ENCODE assay signal across 8 cellular contexts in genomic region chr14:65413739-65414045, GRCh38. TPM values are rescaled to one million over a fixed set of nuclear protein-coding genes. Genes with fewer than 3 reads are reported as not detected.
DNase-seq lines count a peak whose midpoint lies in the region; ATAC-seq, FAIRE-seq and TF ChIP-seq lines count a peak whose summit lies in the region.

No MANE protein-coding gene starts in this region.

- H3K9me3 ChIP-seq in CD8-positive, alpha-beta T cell (ENCODE audit: low read length): no peaks in the 10 kb centered on the region
- H3K9me3 ChIP-seq in effector memory CD4-positive, alpha-beta T cell (ENCODE audit: control insufficient read depth, low read length): no peaks in the 10 kb centered on the region
- H3K9me3 ChIP-seq in neural progenitor cell (ENCODE audit: low read depth): no peaks in the 10 kb centered on the region

- peak overlapping the region; percentile 97 for H3K4me2 ChIP-seq in neural progenitor cell

- no peak for FAIRE-seq in D721Med (lab: Jason Lieb, UNC)

- H3K4me3 Mint-ChIP-seq in CD8-positive, alpha-beta T cell: peak overlapping the region; percentile 99
- peak overlapping the region; percentile 92 for H3K4me3 Mint-ChIP-seq in neural progenitor cell

- no peak for DNase-seq in CD8-positive, alpha-beta T cell
- DNase-seq in NAMALWA (ENCODE audit: low spot score) (peak; percentile 37), neural progenitor cell (ENCODE audit: low spot score) (no peak), DMS153 (lab: John Stamatoyannopoulos, UW) (no peak), D721Med (ENCODE audit: insufficient read length, low spot score) (no peak), SIG-M5 (lab: John Stamatoyannopoulos, UW) (no peak), HuH-7 (ENCODE audit: low spot score) (no peak)
- DNase-seq in effector memory CD4-positive, alpha-beta T cell: no peak

- peaks cover 32% of the 10 kb centered on the region for H3F3A ChIP-seq in neural progenitor cell (ENCODE audit: low read depth)

- H3K27ac ChIP-seq in CD8-positive, alpha-beta T cell (ENCODE audit: low read depth, low read length): peak overlapping the region; percentile 51
- peak overlapping the region; percentile 68 for H3K27ac ChIP-seq in effector memory CD4-positive, alpha-beta T cell (ENCODE audit: insufficient read depth, low read length, poor library complexity, severe bottlenecking)
- H3K27ac ChIP-seq in neural progenitor cell: peak overlapping the region; percentile 93

- H3K4me1 Mint-ChIP-seq in CD8-positive, alpha-beta T cell (ENCODE audit: low read depth): peaks cover 48% of the 10 kb centered on the region
- H3K4me1 Mint-ChIP-seq in neural progenitor cell: peaks cover 30% of the 10 kb centered on the region

- H3K27me3 Mint-ChIP-seq in CD8-positive, alpha-beta T cell (ENCODE audit: low read depth): no peaks in the 10 kb centered on the region
- peaks cover 4% of the 10 kb centered on the region for H3K27me3 Mint-ChIP-seq in neural progenitor cell (ENCODE audit: insufficient read depth, low read depth)

- no peaks in the 10 kb centered on the region for H3K36me3 ChIP-seq in CD8-positive, alpha-beta T cell (ENCODE audit: insufficient read depth, low read length)
- no peaks in the 10 kb centered on the region for H3K36me3 ChIP-seq in effector memory CD4-positive, alpha-beta T cell (ENCODE audit: control insufficient read depth, insufficient read depth, low read length)
- no peaks in the 10 kb centered on the region for H3K36me3 ChIP-seq in neural progenitor cell

- CTCF ChIA-PET in CD8-positive, alpha-beta T cell (lab: Charles Lee): interaction anchor here (0.7 to 7.8 kb wide), 15 partner anchors 11 to 661 kb away, joined by 3 to 122 read pairs (median 12); no protein-coding TSS in a partner anchor

- no peaks in the 10 kb centered on the region for H3K9me3 Mint-ChIP-seq in CD8-positive, alpha-beta T cell
- no peaks in the 10 kb centered on the region for H3K9me3 Mint-ChIP-seq in neural progenitor cell

- ATAC-seq in CD8-positive, alpha-beta T cell: no peak

- H4K20me1 ChIP-seq in neural progenitor cell (ENCODE audit: low read depth): peaks cover 40% of the 10 kb centered on the region

- H3K36me3 Mint-ChIP-seq in CD8-positive, alpha-beta T cell: peaks cover 13% of the 10 kb centered on the region
- H3K36me3 Mint-ChIP-seq in neural progenitor cell: peaks cover 2% of the 10 kb centered on the region

- H3K4me3 ChIP-seq in CD8-positive, alpha-beta T cell (ENCODE audit: low read depth, low read length): peak overlapping the region; percentile 95
- peak overlapping the region; percentile 99 for H3K4me3 ChIP-seq in effector memory CD4-positive, alpha-beta T cell (ENCODE audit: insufficient read depth, low read depth, low read length, poor library complexity, severe bottlenecking)
- peak overlapping the region; percentile 98 for H3K4me3 ChIP-seq in neural progenitor cell

- H2AFZ ChIP-seq in neural progenitor cell (replicated peaks): peak overlapping the region; percentile 66

- H3K9ac ChIP-seq in neural progenitor cell: peak overlapping the region; percentile 76

- no peak for TF ChIP-seq CTCF in CD8-positive, alpha-beta T cell (IDR thresholded peaks at IDR 0.05)
- TF ChIP-seq CTCF in neural progenitor cell (IDR thresholded peaks at IDR 0.05) (no peak), D721Med (IDR thresholded peaks at IDR 0.05; ENCODE audit: insufficient read depth, missing control alignments) (no peak)

- POLR2A ChIA-PET in CD8-positive, alpha-beta T cell (lab: Charles Lee): interaction anchor here (1.2 to 5.1 kb wide), 9 partner anchors 20 to 546 kb away, joined by 3 to 57 read pairs (median 4); no protein-coding TSS in a partner anchor

- intact Hi-C loops in CD8-positive, alpha-beta T cell (cut with DNase I, micrococcal nuclease): loop anchor here (1.0 to 5.0 kb wide), 9 partner anchors 77 to 1825 kb away; partner anchors contain the start of genes GPHN (in 1 of the 2) and MAX (in 1 of the 2)

- H3K4me1 ChIP-seq in CD8-positive, alpha-beta T cell (ENCODE audit: insufficient read depth, low read length): peaks cover 13% of the 10 kb centered on the region
- peaks cover 14% of the 10 kb centered on the region for H3K4me1 ChIP-seq in effector memory CD4-positive, alpha-beta T cell (ENCODE audit: control insufficient read depth, insufficient read depth, low read length, poor library complexity, severe bottlenecking)
- H3K4me1 ChIP-seq in neural progenitor cell: peaks cover 21% of the 10 kb centered on the region

- peak overlapping the region; percentile 85 for H3K27ac Mint-ChIP-seq in CD8-positive, alpha-beta T cell
- peak overlapping the region; percentile 31 for H3K27ac Mint-ChIP-seq in neural progenitor cell

- peaks cover 65% of the 10 kb centered on the region for H3K79me2 ChIP-seq in neural progenitor cell (ENCODE audit: low read depth)

- no peaks in the 10 kb centered on the region for H3K27me3 ChIP-seq in CD8-positive, alpha-beta T cell (ENCODE audit: insufficient read depth, low read length)
- H3K27me3 ChIP-seq in effector memory CD4-positive, alpha-beta T cell (replicated peaks; ENCODE audit: control insufficient read depth, insufficient read depth, low read length, poor library complexity, severe bottlenecking): no peaks in the 10 kb centered on the region
- no peaks in the 10 kb centered on the region for H3K27me3 ChIP-seq in neural progenitor cell

RNA-seq across cellular contexts. Expression of gene FUT8, which starts 1.2 kb away (rescaled TPM):
- total RNA-seq in CD8-positive, alpha-beta T cell: 10 to 100 TPM; 38.3 to 38.5 TPM
- 112 and 131 TPM in 2 replicates for total RNA-seq in neural progenitor cell (ENCODE audit: low replicate concordance)
